In the genomic region with DNA sequence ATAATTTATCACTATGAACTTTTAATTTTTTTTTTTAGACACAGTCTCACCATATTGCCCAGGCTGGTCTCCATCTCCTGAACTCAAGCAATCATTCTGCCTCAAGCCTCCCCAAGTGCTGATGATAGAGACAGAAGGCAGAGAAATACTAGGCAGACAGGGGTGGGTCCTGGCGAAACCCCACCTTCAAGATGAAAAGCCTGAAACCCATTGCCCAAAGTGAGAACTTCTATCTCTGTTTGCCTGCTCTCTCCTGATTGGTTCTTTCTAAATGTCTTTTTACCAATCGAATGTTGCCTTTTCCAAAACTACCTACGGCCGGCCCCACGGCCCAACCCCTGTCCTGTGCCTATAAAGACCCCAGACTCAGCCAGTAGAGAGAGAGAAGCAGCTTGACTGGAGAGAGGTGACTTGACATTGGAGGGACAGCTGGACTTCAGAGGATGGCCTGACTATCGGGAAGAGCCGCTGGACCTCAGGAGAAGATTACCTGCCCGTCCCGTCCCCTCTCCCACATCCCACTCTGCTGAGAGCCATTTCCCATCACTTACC, we compare ENCODE assay signal across 23 cellular contexts. TPM values are rescaled to one million over a fixed set of nuclear protein-coding genes. Genes with fewer than 3 reads are reported as not detected.
"Had no signal": no experiment of that assay in that cellular context is flagged by ENCODE, and none has a peak within 500 bp of the region (broad histone marks: within the 10 kb centered on the region; RNA-seq: fewer than 3 reads in every experiment).

No MANE protein-coding gene starts in this region.

- H3K4me3 Mint-ChIP-seq: memory B cell; nephron; stimulated activated effector memory CD8-positive, alpha-beta T cell treated with anti-CD3 and anti-CD28 coated beads, Interleukin-12 subunit alpha, Interleukin-12 subunit beta, amount 100 ng/mL, for 72 hours; type B pancreatic cell had no signal

- H3K9me3 ChIP-seq: psoas muscle, sigmoid colon, stomach, thyroid gland had no signal

- H3K36me3 Mint-ChIP-seq: stimulated activated effector memory CD8-positive, alpha-beta T cell treated with anti-CD3 and anti-CD28 coated beads, Interleukin-12 subunit alpha, Interleukin-12 subunit beta, amount 100 ng/mL, for 72 hours had no signal

- H3K4me3 ChIP-seq: coronary artery, lung, psoas muscle, sigmoid colon, stomach, thyroid gland had no signal

- H3K27ac Mint-ChIP-seq: memory B cell; naive thymus-derived CD4-positive, alpha-beta T cell; nephron; stimulated activated effector memory CD8-positive, alpha-beta T cell treated with anti-CD3 and anti-CD28 coated beads, Interleukin-12 subunit alpha, Interleukin-12 subunit beta, amount 100 ng/mL, for 72 hours; type B pancreatic cell had no signal

- H3K9me3 Mint-ChIP-seq: memory B cell; nephron; stimulated activated effector memory CD8-positive, alpha-beta T cell treated with anti-CD3 and anti-CD28 coated beads, Interleukin-12 subunit alpha, Interleukin-12 subunit beta, amount 100 ng/mL, for 72 hours; type B pancreatic cell had no signal

- H3K27me3 Mint-ChIP-seq: memory B cell; naive thymus-derived CD4-positive, alpha-beta T cell; type B pancreatic cell had no signal

- DNase-seq: dermis blood vessel endothelial cell; effector memory CD4-positive, alpha-beta T cell; hypothalamus; kidney; midbrain; naive thymus-derived CD4-positive, alpha-beta T cell; nucleus accumbens; psoas muscle; right cardiac atrium; sigmoid colon; stimulated activated CD4-positive, alpha-beta T cell treated with anti-CD3 and anti-CD28 coated beads, Interleukin-2, amount 100 ng/mL, for 24 hours; stimulated activated CD4-positive, alpha-beta T cell treated with anti-CD3 and anti-CD28 coated beads, Interleukin-4, amount 100 ng/mL, for 24 hours; stimulated activated naive CD4-positive, alpha-beta T cell treated with Interleukin-2 at 50 U/mL for 16 hours; stomach; thyroid gland had no signal

- H3K36me3 ChIP-seq: sigmoid colon, thyroid gland had no signal

- ATAC-seq: left lobe of liver; naive thymus-derived CD4-positive, alpha-beta T cell; psoas muscle; right cardiac atrium; stimulated activated effector memory CD8-positive, alpha-beta T cell treated with anti-CD3 and anti-CD28 coated beads, Interleukin-12 subunit alpha, Interleukin-12 subunit beta, amount 100 ng/mL, for 72 hours had no signal

- H3K27ac ChIP-seq: coronary artery, psoas muscle, sigmoid colon, stomach, thyroid gland had no signal

- H3K27me3 ChIP-seq: sigmoid colon, stomach, thyroid gland had no signal

RNA-seq across cellular contexts. Expression of gene QPCT, which starts 41.7 kb away (rescaled TPM):
- total RNA-seq: osteocyte had no signal
